Comparison of ENCODE assay signal across 8 cellular contexts in the genomic region with DNA sequence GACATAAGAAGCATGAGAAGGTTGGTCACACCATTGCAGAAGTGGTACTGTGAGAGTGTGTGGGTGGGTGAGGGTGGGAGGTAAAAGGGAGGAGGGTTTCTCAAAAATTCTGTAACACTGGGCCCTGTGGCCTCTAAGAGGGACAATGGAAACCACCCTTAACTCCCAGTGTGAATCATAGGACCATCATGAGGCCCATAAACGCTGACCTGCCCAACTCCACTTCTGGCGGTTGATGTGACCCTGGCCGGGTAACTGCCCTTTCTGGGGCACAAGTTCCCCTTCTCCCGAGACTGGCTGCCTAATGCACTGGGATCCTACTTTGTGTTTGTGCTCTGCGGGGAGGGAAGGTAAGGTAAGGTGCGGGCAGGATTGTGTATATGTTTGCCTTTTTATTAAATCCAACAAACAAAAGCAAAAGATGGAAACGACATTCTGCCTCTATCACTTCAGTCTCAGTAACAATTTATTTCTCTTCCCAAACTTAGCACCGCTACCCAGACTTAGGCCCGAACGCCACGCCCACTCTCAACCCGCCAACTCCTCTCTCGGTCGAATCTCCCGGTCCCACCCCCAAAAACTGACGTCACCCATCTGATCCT. TPM values are rescaled to one million over a fixed set of nuclear protein-coding genes. Genes with fewer than 3 reads are reported as not detected.
DNase-seq lines count a peak whose midpoint lies in the region; ATAC-seq and TF ChIP-seq lines count a peak whose summit lies in the region.

No MANE protein-coding gene starts in this region.

- intact Hi-C loops in A673 (cut with micrococcal nuclease; ENCODE audit: unreplicated experiment), result no loop called here

- H3K4me3 ChIP-seq in A673 (ENCODE audit: low read depth, low read length, poor library complexity, severe bottlenecking), result peak overlapping the region; percentile 63
- peak overlapping the region; percentile 95 for H3K4me3 ChIP-seq in choroid plexus epithelial cell (ENCODE audit: low read depth, low read length)

- POLR2A ChIA-PET in A673 (lab: Charles Lee; ENCODE audit: low non-redundant PET), result interaction anchor here (0.6 kb wide), 1 partner anchor 138 kb away, joined by 8 read pairs; a partner anchor contains a TSS

- H3K4me1 ChIP-seq in A673 (ENCODE audit: insufficient read depth, low read length, poor library complexity, severe bottlenecking), result peaks cover 18% of the 10 kb centered on the region

- H3K27ac ChIP-seq in A673 (ENCODE audit: low read depth, low read length, poor library complexity, severe bottlenecking), result peak overlapping the region; percentile 95
- peak overlapping the region; percentile 98 for H3K27ac ChIP-seq in VCaP

- peaks cover 6% of the 10 kb centered on the region for H3K36me3 ChIP-seq in A673 (ENCODE audit: insufficient read depth, low read length, poor library complexity, severe bottlenecking)

- TF ChIP-seq CTCF in A673 (conservative IDR thresholded peaks at IDR 0.05; ENCODE audit: low read depth, low read length) (no peak), VCaP (conservative IDR thresholded peaks at IDR 0.05) (no peak), choroid plexus epithelial cell (conservative IDR thresholded peaks at IDR 0.05; ENCODE audit: low read depth, low read length) (no peak)

- CTCF ChIA-PET in A673 (lab: Charles Lee), result interaction anchor here (0.6 kb wide), 1 partner anchor 14 kb away, joined by 4 read pairs; no protein-coding TSS in a partner anchor

- DNase-seq in A673 (ENCODE audit: low spot score) (peak; percentile 98), NCI-H2171 treated with DMSO at 0.1 percent for 48 hours (lab: John Stamatoyannopoulos, UW) (peak; percentile 94), choroid plexus epithelial cell (ENCODE audit: low read depth) (peak; percentile 91), left lobe of liver (ENCODE audit: low spot score) (peak; percentile 85)
- DNase-seq in stimulated activated CD4-positive, alpha-beta T cell treated with anti-CD3 and anti-CD28 coated beads, Interleukin-2, amount 100 ng/mL, for 24 hours, result peak; percentile 94 to 95

- no peaks in the 10 kb centered on the region for H3K9me3 ChIP-seq in A673 (ENCODE audit: low read depth, low read length, poor library complexity, severe bottlenecking)

- TSS peak; percentile 75 for BruUV-seq in A673 (replicated peaks; lab: Mats Ljungman, UMichigan)

- H3K27me3 ChIP-seq in A673 (replicated peaks; ENCODE audit: insufficient read depth, low read depth, low read length, poor library complexity), result peaks cover 4% of the 10 kb centered on the region

- peak; percentile 80 for ATAC-seq in GM18868 (IDR thresholded peaks at IDR 0.05; ENCODE audit: unreplicated experiment)
- peak; percentile 48 for ATAC-seq in HG03097 (IDR thresholded peaks at IDR 0.05; ENCODE audit: low FRiP score, unreplicated experiment)
- ATAC-seq in left lobe of liver, result peak; percentile 80

RNA-seq across cellular contexts. Expression of a gene that starts 0.5 kb away (rescaled TPM):
- total RNA-seq in A673 (2021), result 51.0 and 55.6 TPM in 2 replicates
- 9.7 TPM for total RNA-seq in left lobe of liver

RNA-seq across cellular contexts. Expression of a gene that starts 1.0 kb away (rescaled TPM):
- total RNA-seq in A673 (2021) (5.3 and 7.4 TPM in 2 replicates), left lobe of liver (6.0 TPM)

RNA-seq across cellular contexts. Expression of a gene that starts 4.5 kb away (rescaled TPM):
- 4.5 and 4.7 TPM in 2 replicates for total RNA-seq in A673 (2021)
- 0.45 TPM for total RNA-seq in left lobe of liver

RNA-seq across cellular contexts. Expression of a gene that starts 11.2 kb away (rescaled TPM):
- total RNA-seq in A673 (2021) (52.6 and 58.5 TPM in 2 replicates), left lobe of liver (30.0 TPM)

RNA-seq across cellular contexts. Expression of a gene that starts 16.5 kb away (rescaled TPM):
- 19.8 and 23.6 TPM in 2 replicates for total RNA-seq in A673 (2021)
- 3.6 TPM for total RNA-seq in left lobe of liver

Comparison
In these comparisons a context has a peak if more than half of its experiments do, and no peak if none do; other contexts are left out.
1. Peak in every context shown above with its lines: DNase-seq, ATAC-seq, H3K4me3 ChIP-seq and H3K27ac ChIP-seq.